ENCODE assay signal across 19 cellular contexts in genomic region chr3:163548005-163548404, GRCh38.
DNase-seq lines count a peak whose midpoint lies in the region; ATAC-seq, FAIRE-seq and TF ChIP-seq lines count a peak whose summit lies in the region.
"Had no signal": no experiment of that assay in that cellular context is flagged by ENCODE, and none has a peak within 500 bp of the region (broad histone marks: within the 10 kb centered on the region; RNA-seq: fewer than 3 reads in every experiment).

No MANE protein-coding gene starts in this region.

- H3K9me3 ChIP-seq in CD8-positive, alpha-beta T cell (ENCODE audit: low read length): no peaks in the 10 kb centered on the region
- H3K9me3 ChIP-seq: Caco-2 had no signal

- no peaks in the 10 kb centered on the region for H3K27me3 Mint-ChIP-seq in CD8-positive, alpha-beta T cell (ENCODE audit: low read depth)
- H3K27me3 Mint-ChIP-seq in activated CD4-positive, alpha-beta memory T cell treated with anti-CD3 and anti-CD28 coated beads for 36 hours: no peaks in the 10 kb centered on the region
- H3K27me3 Mint-ChIP-seq: CD4-positive, alpha-beta memory T cell had no signal

- no peak overlapping the region for H3K4me3 ChIP-seq in CD8-positive, alpha-beta T cell (ENCODE audit: low read depth, low read length)
- H3K4me3 ChIP-seq: GM23338 had no signal

- POLR2A ChIA-PET in CD8-positive, alpha-beta T cell (lab: Charles Lee): no interaction called here
- POLR2A ChIA-PET in activated CD4-positive, alpha-beta memory T cell treated with anti-CD3 and anti-CD28 coated beads for 36 hours (lab: Charles Lee): no interaction called here

- H3K4me3 Mint-ChIP-seq in CD8-positive, alpha-beta T cell: no peak overlapping the region
- H3K4me3 Mint-ChIP-seq in activated CD4-positive, alpha-beta memory T cell treated with anti-CD3 and anti-CD28 coated beads for 36 hours: no peak overlapping the region
- H3K4me3 Mint-ChIP-seq: CD4-positive, alpha-beta memory T cell; GM23338; H9 had no signal

- ATAC-seq in SK-N-SH treated with all-trans-retinoic acid at 6 μM for 48 hours: no peak
- ATAC-seq in CD8-positive, alpha-beta T cell: no peak
- ATAC-seq: GM23338, HCT116 had no signal

- intact Hi-C loops in CD8-positive, alpha-beta T cell (cut with DNase I, micrococcal nuclease): no loop called here
- intact Hi-C loops in activated CD4-positive, alpha-beta memory T cell treated with anti-CD3 and anti-CD28 coated beads for 36 hours (cut with micrococcal nuclease): no loop called here

- H3K9me3 Mint-ChIP-seq in CD8-positive, alpha-beta T cell: peaks cover 2% of the 10 kb centered on the region
- peaks cover 11% of the 10 kb centered on the region for H3K9me3 Mint-ChIP-seq in activated CD4-positive, alpha-beta memory T cell treated with anti-CD3 and anti-CD28 coated beads for 36 hours
- H3K9me3 Mint-ChIP-seq: GM23338 had no signal

- CTCF ChIA-PET in CD8-positive, alpha-beta T cell (lab: Charles Lee): no interaction called here
- CTCF ChIA-PET in activated CD4-positive, alpha-beta memory T cell treated with anti-CD3 and anti-CD28 coated beads for 36 hours (lab: Charles Lee): no interaction called here

- H3K4me1 ChIP-seq in CD8-positive, alpha-beta T cell (ENCODE audit: insufficient read depth, low read length): no peaks in the 10 kb centered on the region
- H3K4me1 ChIP-seq: Caco-2 had no signal

- DNase-seq in D721Med (ENCODE audit: insufficient read length, low spot score) (no peak), NCI-H524 (lab: John Stamatoyannopoulos, UW) (peak; percentile 67 to 83), NCI-H82 treated with DMSO at 0.1 percent for 48 hours (lab: John Stamatoyannopoulos, UW; ENCODE audit: unreplicated experiment) (peak; percentile 43), globus pallidus (ENCODE audit: low spot score) (no peak), pons (ENCODE audit: low spot score) (no peak)
- DNase-seq in CD8-positive, alpha-beta T cell: no peak
- DNase-seq in activated CD4-positive, alpha-beta memory T cell treated with anti-CD3 and anti-CD28 coated beads for 36 hours: no peak
- DNase-seq: C1 segment of cervical spinal cord; Caco-2; CD4-positive, alpha-beta memory T cell; DMS 273 treated with DMSO at 0.1 percent for 48 hours; DMS79 treated with DMSO at 0.1 percent for 48 hours; GF-D8; H9 had no signal

- FAIRE-seq in D721Med (lab: Jason Lieb, UNC): peak; percentile 56
- FAIRE-seq: GM12891, GM18507 had no signal

- no peaks in the 10 kb centered on the region for H3K4me1 Mint-ChIP-seq in CD8-positive, alpha-beta T cell (ENCODE audit: low read depth)
- no peaks in the 10 kb centered on the region for H3K4me1 Mint-ChIP-seq in activated CD4-positive, alpha-beta memory T cell treated with anti-CD3 and anti-CD28 coated beads for 36 hours (ENCODE audit: low read depth)
- H3K4me1 Mint-ChIP-seq: CD4-positive, alpha-beta memory T cell; GM23338 had no signal

- H3K27ac Mint-ChIP-seq in CD8-positive, alpha-beta T cell: no peak overlapping the region
- no peak overlapping the region for H3K27ac Mint-ChIP-seq in activated CD4-positive, alpha-beta memory T cell treated with anti-CD3 and anti-CD28 coated beads for 36 hours
- H3K27ac Mint-ChIP-seq: CD4-positive, alpha-beta memory T cell; GM23338; H9 had no signal

- H3K36me3 ChIP-seq in CD8-positive, alpha-beta T cell (ENCODE audit: insufficient read depth, low read length): no peaks in the 10 kb centered on the region

- H3K36me3 Mint-ChIP-seq in CD8-positive, alpha-beta T cell: no peaks in the 10 kb centered on the region
- H3K36me3 Mint-ChIP-seq in activated CD4-positive, alpha-beta memory T cell treated with anti-CD3 and anti-CD28 coated beads for 36 hours: no peaks in the 10 kb centered on the region
- H3K36me3 Mint-ChIP-seq: CD4-positive, alpha-beta memory T cell had no signal

- no peak overlapping the region for H3K27ac ChIP-seq in CD8-positive, alpha-beta T cell (ENCODE audit: low read depth, low read length)

- no peaks in the 10 kb centered on the region for H3K27me3 ChIP-seq in CD8-positive, alpha-beta T cell (ENCODE audit: insufficient read depth, low read length)

- no peak for TF ChIP-seq CTCF in D721Med (IDR thresholded peaks at IDR 0.05; ENCODE audit: insufficient read depth, missing control alignments)
- no peak for TF ChIP-seq CTCF in CD8-positive, alpha-beta T cell (IDR thresholded peaks at IDR 0.05)

TF ChIP-seq in SK-N-SH treated with all-trans-retinoic acid at 6 μM for 48 hours, 23 proteins besides CTCF, POLR2A, EP300 and RAD21:
- TF ChIP-seq TCF4 (CRISPR knock-in tag; IDR thresholded peaks at IDR 0.05; ENCODE audit: borderline replicate concordance) (peak; percentile 66; the same call in 1 of the 2 replicates), ESRRG (CRISPR knock-in tag; IDR thresholded peaks at IDR 0.05) (no peak)

Comparison
In these comparisons a context has a peak if more than half of its experiments do, and no peak if none do; other contexts are left out.
1. DNase-seq: peak in NCI-H524 (2 of 2) and NCI-H82 treated with DMSO at 0.1 percent for 48 hours (single experiment); none in D721Med (single experiment), CD8-positive, alpha-beta T cell (0 of 7), activated CD4-positive, alpha-beta memory T cell treated with anti-CD3 and anti-CD28 coated beads for 36 hours (single experiment), globus pallidus (single experiment) and pons (single experiment).